ENCODE assay signal across 11 cellular contexts in the genomic region with DNA sequence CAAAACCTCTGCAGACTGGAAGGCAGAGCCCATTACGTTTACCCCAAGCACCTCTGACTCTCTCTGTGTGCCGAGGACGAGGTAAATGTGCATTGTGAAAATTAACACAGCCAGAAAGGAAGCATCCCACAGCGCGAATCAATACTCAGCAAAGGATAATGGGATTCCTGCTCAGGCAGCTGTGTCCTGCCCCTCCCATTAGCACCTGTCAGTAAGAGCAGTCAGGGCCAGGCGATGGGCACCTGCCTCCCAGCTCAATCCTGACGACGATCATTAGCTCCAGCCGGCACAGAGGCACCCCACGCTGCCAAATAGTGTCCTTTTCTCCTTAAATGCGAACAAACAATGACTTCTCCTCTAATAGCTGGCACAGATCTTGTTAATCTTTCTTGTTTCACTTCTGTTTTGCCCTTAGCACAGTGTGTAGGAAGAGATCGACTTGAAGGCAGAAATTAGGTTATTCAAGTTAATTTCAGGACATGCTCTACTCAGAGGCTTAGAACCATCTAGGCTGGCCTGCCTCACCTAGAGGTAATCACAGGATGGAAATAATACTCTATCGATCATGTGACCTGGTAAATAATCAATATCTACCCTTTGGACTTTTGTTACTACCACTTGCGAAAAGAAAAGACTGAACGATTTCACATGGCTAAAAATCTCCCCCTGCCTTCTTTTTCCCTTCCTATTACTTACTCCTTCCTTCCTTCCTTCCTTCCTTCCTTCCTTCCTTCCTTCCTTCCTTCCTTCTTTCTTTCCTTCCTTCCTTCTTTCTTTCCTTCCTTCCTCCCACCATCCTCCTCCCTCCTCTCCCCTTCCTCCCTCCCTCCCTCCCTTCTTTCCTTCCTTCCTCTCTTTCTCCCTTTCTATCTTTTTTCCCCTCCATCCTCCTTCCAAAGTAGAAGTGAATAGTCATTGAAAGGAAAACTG.
DNase-seq lines count a peak whose midpoint lies in the region; ATAC-seq lines count a peak whose summit lies in the region.
"Had no signal": no experiment of that assay in that cellular context is flagged by ENCODE, and none has a peak within 500 bp of the region (broad histone marks: within the 10 kb centered on the region; RNA-seq: fewer than 3 reads in every experiment).

No MANE protein-coding gene starts in this region.

- no peak for ATAC-seq in GM21515 (IDR thresholded peaks at IDR 0.05; ENCODE audit: unreplicated experiment)

- DNase-seq in DMS79 treated with DMSO at 0.1 percent for 48 hours (lab: John Stamatoyannopoulos, UW) = peak; percentile 69
- peak; percentile 97 for DNase-seq in NCI-H187 treated with DMSO at 0.1 percent for 48 hours (lab: John Stamatoyannopoulos, UW)
- peak; percentile 74 for DNase-seq in RPMI8226
- peak; percentile 44 for DNase-seq in medulla oblongata (ENCODE audit: extremely low spot score)
- no peak for DNase-seq in activated T-helper 2 cell treated with anti-CD3 and anti-CD28 coated beads, Interferon-gamma antibody, Interleukin-2, Interleukin-4, amounts not matched to agents 10 μg/mL and 5 μg/mL and 100 μg/mL, durations not matched to agents 14 hours and 24 hours and 36 hours (ENCODE audit: low spot score)
- DNase-seq in T-helper 2 cell = no peak
- DNase-seq in NAMALWA (ENCODE audit: low spot score) = no peak
- DNase-seq: heart right ventricle, MM.1S had no signal

- H3K4me3 Mint-ChIP-seq in activated T-helper 2 cell treated with anti-CD3 and anti-CD28 coated beads, Interferon-gamma antibody, Interleukin-2, Interleukin-4, amounts not matched to agents 10 μg/mL and 5 μg/mL and 100 μg/mL, durations not matched to agents 14 hours and 24 hours and 36 hours (ENCODE audit: low read depth) = no peak overlapping the region
- H3K4me3 Mint-ChIP-seq: T-helper 1 cell treated with Interleukin-12 subunit alpha and Interleukin-12 subunit beta and Interleukin-4 antibody, amounts not matched to agents 30 μg/mL and 1 μg/mL, for 36 hours had no signal

- no peak overlapping the region for H3K27ac Mint-ChIP-seq in activated T-helper 2 cell treated with anti-CD3 and anti-CD28 coated beads, Interferon-gamma antibody, Interleukin-2, Interleukin-4, amounts not matched to agents 10 μg/mL and 5 μg/mL and 100 μg/mL, durations not matched to agents 14 hours and 24 hours and 36 hours
- H3K27ac Mint-ChIP-seq: T-helper 1 cell treated with Interleukin-12 subunit alpha and Interleukin-12 subunit beta and Interleukin-4 antibody, amounts not matched to agents 30 μg/mL and 1 μg/mL, for 36 hours had no signal

- H3K4me1 Mint-ChIP-seq in activated T-helper 2 cell treated with anti-CD3 and anti-CD28 coated beads, Interferon-gamma antibody, Interleukin-2, Interleukin-4, amounts not matched to agents 10 μg/mL and 5 μg/mL and 100 μg/mL, durations not matched to agents 14 hours and 24 hours and 36 hours (ENCODE audit: low read depth) = peaks cover 3% of the 10 kb centered on the region

- peaks cover 3% of the 10 kb centered on the region for H3K27me3 Mint-ChIP-seq in activated T-helper 2 cell treated with anti-CD3 and anti-CD28 coated beads, Interferon-gamma antibody, Interleukin-2, Interleukin-4, amounts not matched to agents 10 μg/mL and 5 μg/mL and 100 μg/mL, durations not matched to agents 14 hours and 24 hours and 36 hours (ENCODE audit: low read depth)

- intact Hi-C loops in activated T-helper 2 cell treated with anti-CD3 and anti-CD28 coated beads, Interferon-gamma antibody, Interleukin-2, Interleukin-4, amounts not matched to agents 10 μg/mL and 5 μg/mL and 100 μg/mL, durations not matched to agents 14 hours and 24 hours and 36 hours (cut with micrococcal nuclease) = no loop called here

- peaks cover 5% of the 10 kb centered on the region for H3K9me3 Mint-ChIP-seq in activated T-helper 2 cell treated with anti-CD3 and anti-CD28 coated beads, Interferon-gamma antibody, Interleukin-2, Interleukin-4, amounts not matched to agents 10 μg/mL and 5 μg/mL and 100 μg/mL, durations not matched to agents 14 hours and 24 hours and 36 hours
- H3K9me3 Mint-ChIP-seq: T-helper 1 cell treated with Interleukin-12 subunit alpha and Interleukin-12 subunit beta and Interleukin-4 antibody, amounts not matched to agents 30 μg/mL and 1 μg/mL, for 36 hours had no signal

- H3K36me3 Mint-ChIP-seq in activated T-helper 2 cell treated with anti-CD3 and anti-CD28 coated beads, Interferon-gamma antibody, Interleukin-2, Interleukin-4, amounts not matched to agents 10 μg/mL and 5 μg/mL and 100 μg/mL, durations not matched to agents 14 hours and 24 hours and 36 hours (ENCODE audit: low read depth) = no peaks in the 10 kb centered on the region

Comparison
In these comparisons a context has a peak if more than half of its experiments do, and no peak if none do; other contexts are left out.
1. DNase-seq: peak in DMS79 treated with DMSO at 0.1 percent for 48 hours (single experiment), NCI-H187 treated with DMSO at 0.1 percent for 48 hours (single experiment), RPMI8226 (single experiment) and medulla oblongata (single experiment); none in activated T-helper 2 cell treated with anti-CD3 and anti-CD28 coated beads, Interferon-gamma antibody, Interleukin-2, Interleukin-4, amounts not matched to agents 10 μg/mL and 5 μg/mL and 100 μg/mL, durations not matched to agents 14 hours and 24 hours and 36 hours (single experiment), T-helper 2 cell (0 of 5) and NAMALWA (single experiment).